In the genomic region with DNA sequence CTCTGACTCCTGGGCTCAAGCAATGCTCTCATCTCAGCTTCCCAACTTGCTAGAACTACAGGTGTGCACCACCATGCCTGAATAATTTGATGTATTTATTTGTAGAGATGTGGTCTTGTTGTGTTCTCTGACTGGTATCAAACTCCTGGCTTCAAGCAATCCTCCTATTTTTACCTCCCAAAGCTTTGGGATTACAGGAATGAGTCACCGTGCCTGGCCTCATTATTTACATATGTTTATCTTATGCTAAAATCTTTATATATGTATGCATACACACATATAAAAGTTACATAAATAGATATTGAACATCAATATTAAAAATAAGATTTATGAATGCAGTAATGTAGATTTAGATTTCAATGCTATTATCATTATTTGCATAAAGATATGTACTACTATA, we compare ENCODE assay signal across 27 cellular contexts.
"Had no signal": no experiment of that assay in that cellular context is flagged by ENCODE, and none has a peak within 500 bp of the region (broad histone marks: within the 10 kb centered on the region; RNA-seq: fewer than 3 reads in every experiment).

No MANE protein-coding gene starts in this region.

- H3K4me3 Mint-ChIP-seq: immature natural killer cell; naive thymus-derived CD4-positive, alpha-beta T cell; natural killer cell treated with Interleukin-12 subunit alpha and Interleukin-12 subunit beta and Interleukin-15 and Interleukin-18, amount 100 ng/mL, for 72 hours; stimulated activated naive B cell treated with anti-CD40 and anti-IgM and Interleukin-4, amounts not matched to agents 10 μg/mL and 1 μg/mL and 100 μg/mL, for 72 hours had no signal

- H3K27ac Mint-ChIP-seq: immature natural killer cell; naive thymus-derived CD4-positive, alpha-beta T cell; natural killer cell treated with Interleukin-12 subunit alpha and Interleukin-12 subunit beta and Interleukin-15 and Interleukin-18, amount 100 ng/mL, for 72 hours; progenitor cell of endocrine pancreas; stimulated activated naive B cell treated with anti-CD40 and anti-IgM and Interleukin-4, amounts not matched to agents 10 μg/mL and 1 μg/mL and 100 μg/mL, for 72 hours had no signal

- H3K36me3 ChIP-seq: left lung, lower lobe of right lung, ovary, right atrium auricular region, right lobe of liver, stomach, thyroid gland, transverse colon, upper lobe of left lung, vagina had no signal

- ATAC-seq: left colon; left lung; lower lobe of right lung; mucosa of descending colon; naive thymus-derived CD4-positive, alpha-beta T cell; natural killer cell treated with Interleukin-12 subunit alpha and Interleukin-12 subunit beta and Interleukin-15 and Interleukin-18, amount 100 ng/mL, for 72 hours; right lobe of liver; stimulated activated naive B cell treated with anti-CD40 and anti-IgM and Interleukin-4, amounts not matched to agents 10 μg/mL and 1 μg/mL and 100 μg/mL, for 72 hours; stimulated activated naive CD8-positive, alpha-beta T cell treated with anti-CD3 and anti-CD28 coated beads, Interleukin-15, Interleukin-2, amounts not matched to agents 100 U/mL and 50 U/mL, for 24 hours had no signal

- DNase-seq: hypothalamus; immature natural killer cell; kidney; left colon; left lung; lower lobe of right lung; midbrain; mucosa of descending colon; naive thymus-derived CD4-positive, alpha-beta T cell; ovary; right lobe of liver; stimulated activated CD4-positive, alpha-beta T cell treated with anti-CD3 and anti-CD28 coated beads, Interleukin-12 subunit alpha, Interleukin-12 subunit beta, amount 100 ng/mL, for 4 hours; stimulated activated CD4-positive, alpha-beta T cell treated with anti-CD3 and anti-CD28 coated beads, Interleukin-15, amount 100 ng/mL, for 24 hours; stimulated activated CD4-positive, alpha-beta T cell treated with anti-CD3 and anti-CD28 coated beads, Interleukin-2, amount 100 ng/mL, for 24 hours; stimulated activated CD4-positive, alpha-beta T cell treated with anti-CD3 and anti-CD28 coated beads, Interleukin-4, amount 100 ng/mL, for 1 hour; stimulated activated naive B cell treated with anti-CD40 and anti-IgM and Interleukin-4, amounts not matched to agents 10 μg/mL and 1 μg/mL and 100 μg/mL, for 72 hours; stimulated activated naive CD8-positive, alpha-beta T cell treated with anti-CD3 and anti-CD28 coated beads, Interleukin-15, Interleukin-2, amounts not matched to agents 100 U/mL and 50 U/mL, for 24 hours; stomach; testis; thyroid gland; transverse colon; upper lobe of left lung had no signal

- H3K27me3 Mint-ChIP-seq: naive thymus-derived CD4-positive, alpha-beta T cell; natural killer cell treated with Interleukin-12 subunit alpha and Interleukin-12 subunit beta and Interleukin-15 and Interleukin-18, amount 100 ng/mL, for 72 hours; progenitor cell of endocrine pancreas; stimulated activated naive B cell treated with anti-CD40 and anti-IgM and Interleukin-4, amounts not matched to agents 10 μg/mL and 1 μg/mL and 100 μg/mL, for 72 hours had no signal

- H3K4me1 ChIP-seq: left lung, lower lobe of right lung, right atrium auricular region, right lobe of liver, stomach, testis, thyroid gland, upper lobe of left lung, vagina had no signal

- H3K27me3 ChIP-seq: left lung, ovary, right atrium auricular region, right lobe of liver, stomach, testis, thyroid gland, transverse colon, upper lobe of left lung, vagina had no signal

- H3K36me3 Mint-ChIP-seq: stimulated activated naive B cell treated with anti-CD40 and anti-IgM and Interleukin-4, amounts not matched to agents 10 μg/mL and 1 μg/mL and 100 μg/mL, for 72 hours had no signal

- H3K4me3 ChIP-seq: left lung, lower lobe of right lung, mucosa of descending colon, ovary, right atrium auricular region, right lobe of liver, smooth muscle cell, stomach, testis, thyroid gland, transverse colon, upper lobe of left lung, vagina had no signal

- H3K4me1 Mint-ChIP-seq: immature natural killer cell; naive thymus-derived CD4-positive, alpha-beta T cell; stimulated activated naive B cell treated with anti-CD40 and anti-IgM and Interleukin-4, amounts not matched to agents 10 μg/mL and 1 μg/mL and 100 μg/mL, for 72 hours had no signal

- H3K9me3 ChIP-seq: left lung, lower lobe of right lung, mucosa of descending colon, ovary, right atrium auricular region, right lobe of liver, stomach, testis, thyroid gland, transverse colon, upper lobe of left lung, vagina had no signal

- H3K27ac ChIP-seq: left lung, lower lobe of right lung, ovary, right atrium auricular region, right lobe of liver, stomach, testis, thyroid gland, transverse colon, upper lobe of left lung, vagina had no signal
